In genomic region chr13:38167164-38167822, GRCh38 we compare ENCODE assay signal across 11 cellular contexts.
DNase-seq lines count a peak whose midpoint lies in the region; ATAC-seq and TF ChIP-seq lines count a peak whose summit lies in the region.
"Had no signal": no experiment of that assay in that cellular context is flagged by ENCODE, and none has a peak within 500 bp of the region (broad histone marks: within the 10 kb centered on the region; RNA-seq: fewer than 3 reads in every experiment).

No MANE protein-coding gene starts in this region.

- BruUV-seq in Calu3 (replicated peaks; lab: Mats Ljungman, UMichigan), result no TSS peak

- H3K36me3 ChIP-seq in CD4-positive, alpha-beta memory T cell (ENCODE audit: insufficient read depth, low read length), result no peaks in the 10 kb centered on the region
- no peaks in the 10 kb centered on the region for H3K36me3 ChIP-seq in transverse colon

- no peak overlapping the region for H3K27ac Mint-ChIP-seq in activated CD4-positive, alpha-beta memory T cell treated with anti-CD3 and anti-CD28 coated beads for 36 hours
- no peak overlapping the region for H3K27ac Mint-ChIP-seq in CD4-positive, alpha-beta memory T cell
- H3K27ac Mint-ChIP-seq in Calu3 (ENCODE audit: unreplicated experiment), result no peak overlapping the region

- in situ Hi-C loops in transverse colon (cut with MboI; ENCODE audit: low pct_ligation_motif_present in 1 of 4, low pct_unique_long_range_greater_than_20kb in 1 of 4, low sequenced_read_pairs in 3 of 4), result no loop called here

- POLR2A ChIA-PET in activated CD4-positive, alpha-beta memory T cell treated with anti-CD3 and anti-CD28 coated beads for 36 hours (lab: Charles Lee), result no interaction called here
- POLR2A ChIA-PET in CD4-positive, alpha-beta memory T cell (lab: Charles Lee; ENCODE audit: partially characterized antibody), result no interaction called here

- no peaks in the 10 kb centered on the region for H3K9me3 Mint-ChIP-seq in activated CD4-positive, alpha-beta memory T cell treated with anti-CD3 and anti-CD28 coated beads for 36 hours
- peaks cover 0 to 3% (median 0%) of the 10 kb centered on the region in 8 donors for H3K9me3 Mint-ChIP-seq in CD4-positive, alpha-beta memory T cell
- no peaks in the 10 kb centered on the region for H3K9me3 Mint-ChIP-seq in Calu3 (ENCODE audit: low read depth, unreplicated experiment)

- no peak overlapping the region for H3K27ac ChIP-seq in CD4-positive, alpha-beta memory T cell (ENCODE audit: low read depth, low read length)
- no peak overlapping the region for H3K27ac ChIP-seq in transverse colon

- H3K36me3 Mint-ChIP-seq in activated CD4-positive, alpha-beta memory T cell treated with anti-CD3 and anti-CD28 coated beads for 36 hours, result no peaks in the 10 kb centered on the region
- no peaks in the 10 kb centered on the region for H3K36me3 Mint-ChIP-seq in CD4-positive, alpha-beta memory T cell
- no peaks in the 10 kb centered on the region for H3K36me3 Mint-ChIP-seq in Calu3 (ENCODE audit: insufficient read depth, unreplicated experiment)

- CTCF ChIA-PET in activated CD4-positive, alpha-beta memory T cell treated with anti-CD3 and anti-CD28 coated beads for 36 hours (lab: Charles Lee), result no interaction called here
- CTCF ChIA-PET in CD4-positive, alpha-beta memory T cell (lab: Charles Lee; ENCODE audit: partially characterized antibody), result no interaction called here
- CTCF ChIA-PET in Calu3 (lab: Charles Lee), result no interaction called here

- TF ChIP-seq EP300 in transverse colon (IDR thresholded peaks at IDR 0.05; ENCODE audit: low read depth), result no peak

- 69 to 74% methylated on average over 1 of the region's 1 CpG for WGBS in transverse colon (ENCODE audit: low coverage in 1 of 2), 2 donors

- intact Hi-C loops in activated CD4-positive, alpha-beta memory T cell treated with anti-CD3 and anti-CD28 coated beads for 36 hours (cut with micrococcal nuclease), result no loop called here
- intact Hi-C loops in CD4-positive, alpha-beta memory T cell (cut with micrococcal nuclease), result no loop called here
- intact Hi-C loops in Calu3 (cut with micrococcal nuclease; ENCODE audit: unreplicated experiment) (no loop called here), transverse colon (cut with DNase I; ENCODE audit: low total_unique reads) (no loop called here)

- H3K4me3 ChIP-seq in CD4-positive, alpha-beta memory T cell (ENCODE audit: low read length in 2 of 2), result no peak overlapping the region
- no peak overlapping the region for H3K4me3 ChIP-seq in transverse colon

- H3K4me1 ChIP-seq in CD4-positive, alpha-beta memory T cell (ENCODE audit: insufficient read depth, low read length), result no peaks in the 10 kb centered on the region
- H3K4me1 ChIP-seq in transverse colon, result no peaks in the 10 kb centered on the region

- no peak overlapping the region for H3K4me3 Mint-ChIP-seq in activated CD4-positive, alpha-beta memory T cell treated with anti-CD3 and anti-CD28 coated beads for 36 hours
- H3K4me3 Mint-ChIP-seq in CD4-positive, alpha-beta memory T cell, result no peak overlapping the region
- no peak overlapping the region for H3K4me3 Mint-ChIP-seq in Calu3 (ENCODE audit: low read depth, unreplicated experiment)

- TF ChIP-seq CTCF in Calu3 (IDR thresholded peaks at IDR 0.05; ENCODE audit: unreplicated experiment), result no peak
- no peak for TF ChIP-seq CTCF in transverse colon (IDR thresholded peaks at IDR 0.05)

- DNase-seq in AML-193 (lab: John Stamatoyannopoulos, UW) (peak; percentile 21 to 27), Calu3 (no peak), transverse colon (no peak)
- no peak for DNase-seq in activated CD4-positive, alpha-beta memory T cell treated with anti-CD3 and anti-CD28 coated beads for 36 hours
- no peak for DNase-seq in CD4-positive, alpha-beta memory T cell
- DNase-seq: ACHN, foreskin fibroblast, NCI-H345 had no signal

- ATAC-seq in GM19372 (IDR thresholded peaks at IDR 0.05; ENCODE audit: low read depth, unreplicated experiment), result peak; percentile 95
- peak; percentile 98 for ATAC-seq in HG02852 (IDR thresholded peaks at IDR 0.05; ENCODE audit: unreplicated experiment)
- ATAC-seq in HG03565 (IDR thresholded peaks at IDR 0.05; ENCODE audit: unreplicated experiment), result peak; percentile 99

- H3K27me3 ChIP-seq in CD4-positive, alpha-beta memory T cell (ENCODE audit: insufficient read depth, low read length), result no peaks in the 10 kb centered on the region
- H3K27me3 ChIP-seq in transverse colon, result no peaks in the 10 kb centered on the region

- H3K27me3 Mint-ChIP-seq in activated CD4-positive, alpha-beta memory T cell treated with anti-CD3 and anti-CD28 coated beads for 36 hours, result no peaks in the 10 kb centered on the region
- no peaks in the 10 kb centered on the region for H3K27me3 Mint-ChIP-seq in CD4-positive, alpha-beta memory T cell
- H3K27me3 Mint-ChIP-seq in Calu3 (ENCODE audit: unreplicated experiment), result no peaks in the 10 kb centered on the region

- no peaks in the 10 kb centered on the region for H3K9me3 ChIP-seq in CD4-positive, alpha-beta memory T cell (ENCODE audit: control insufficient read depth in 1 of 2, low read length in 2 of 2)
- H3K9me3 ChIP-seq in transverse colon, result no peaks in the 10 kb centered on the region

- no peak for TF ChIP-seq POLR2A in transverse colon (IDR thresholded peaks at IDR 0.05)

- peaks cover 3% of the 10 kb centered on the region for H3K4me1 Mint-ChIP-seq in activated CD4-positive, alpha-beta memory T cell treated with anti-CD3 and anti-CD28 coated beads for 36 hours (ENCODE audit: low read depth)
- peaks cover 0 to 12% (median 0%) of the 10 kb centered on the region in 4 donors for H3K4me1 Mint-ChIP-seq in CD4-positive, alpha-beta memory T cell
- no peaks in the 10 kb centered on the region for H3K4me1 Mint-ChIP-seq in Calu3 (ENCODE audit: low read depth, unreplicated experiment)

Comparison
In these comparisons a context has a peak if more than half of its experiments do, and no peak if none do; other contexts are left out.
1. DNase-seq: peak in AML-193 (2 of 2); none in activated CD4-positive, alpha-beta memory T cell treated with anti-CD3 and anti-CD28 coated beads for 36 hours (single experiment), CD4-positive, alpha-beta memory T cell (0 of 5), Calu3 (single experiment) and transverse colon (single experiment).
2. Peak in every context shown above with its lines, with median percentiles within 50 percentile points of each other: ATAC-seq.